In genomic region chr19:14073232-14073924, GRCh38 we compare ENCODE assay signal across 8 cellular contexts. TPM values are rescaled to one million over a fixed set of nuclear protein-coding genes. Genes with fewer than 3 reads are reported as not detected.
DNase-seq lines count a peak whose midpoint lies in the region; ATAC-seq and TF ChIP-seq lines count a peak whose summit lies in the region.

No MANE protein-coding gene starts in this region.

- peak overlapping the region; percentile 92 for H3K4me3 Mint-ChIP-seq in activated naive CD8-positive, alpha-beta T cell

- DNase-seq in HuH-7 (ENCODE audit: low spot score), result peak; percentile 67
- DNase-seq in SK-N-DZ (ENCODE audit: low spot score), result peak; percentile 60
- peak; percentile 91 for DNase-seq in Right ventricle myocardium inferior (ENCODE audit: missing footprints)
- peak; percentile 57 to 83 (median 72) for DNase-seq in ovary
- DNase-seq in tibial nerve (ENCODE audit: low spot score in 2 of 2), result peak in 1 of 2 donors; percentile 39

- H3K27me3 ChIP-seq in ovary (no peaks in the 10 kb centered on the region), tibial nerve (no peaks in the 10 kb centered on the region)

- intact Hi-C loops in Right ventricle myocardium inferior (cut with DNase I), result loop anchor here (2.0 to 10.0 kb wide), 2 partner anchors 69 to 289 kb away; no protein-coding TSS in a partner anchor
- intact Hi-C loops in ovary (cut with DNase I), result loop anchor here (5.0 to 10.0 kb wide), 4 partner anchors 64 to 799 kb away; partner anchors contain the start of gene ASF1B (in 2 of the 4)

- H3K36me3 ChIP-seq in ovary (no peaks in the 10 kb centered on the region), tibial nerve (no peaks in the 10 kb centered on the region)

- 0% methylated on average over 39 to 108 of the region's 108 CpGs for WGBS in ovary, 3 donors
- WGBS in tibial nerve, 2 donors, result 1 to 3% methylated on average over 14 to 94 of the region's 108 CpGs

- no peaks in the 10 kb centered on the region for H3K9me3 Mint-ChIP-seq in activated naive CD8-positive, alpha-beta T cell (ENCODE audit: low read depth)

- H3K36me3 Mint-ChIP-seq in activated naive CD8-positive, alpha-beta T cell, result no peaks in the 10 kb centered on the region

- no peaks in the 10 kb centered on the region for H3K9me3 ChIP-seq in ovary
- no peaks in the 10 kb centered on the region for H3K9me3 ChIP-seq in tibial nerve

- ATAC-seq in GM19324 (IDR thresholded peaks at IDR 0.05; ENCODE audit: low FRiP score, unreplicated experiment) (peak; percentile 63), Right ventricle myocardium inferior (peak; percentile 41)

- TF ChIP-seq EP300 in ovary (IDR thresholded peaks at IDR 0.05) (no peak), tibial nerve (IDR thresholded peaks at IDR 0.05) (peak in 1 of 2 donors; percentile 34)

- TF ChIP-seq CTCF in C4-2B (conservative IDR thresholded peaks at IDR 0.05) (peak; percentile 99), ovary (IDR thresholded peaks at IDR 0.05) (peak; percentile 10 to 84 (median 84)), tibial nerve (IDR thresholded peaks at IDR 0.05) (peak; percentile 30 to 99 (median 96))

- peak overlapping the region; percentile 58 for H3K4me3 ChIP-seq in ovary
- peak overlapping the region; percentile 55 to 89 (median 72) for H3K4me3 ChIP-seq in tibial nerve

- H3K27ac ChIP-seq in C4-2B (peak overlapping the region; percentile 60), ovary (peak overlapping the region in 1 of 2 donors; percentile 44), tibial nerve (peak overlapping the region; percentile 78 to 96 (median 87))

- no peak for TF ChIP-seq POLR2A in ovary (IDR thresholded peaks at IDR 0.05)
- TF ChIP-seq POLR2A in tibial nerve (IDR thresholded peaks at IDR 0.05), result peak; percentile 34 to 47

- H3K27ac Mint-ChIP-seq in activated naive CD8-positive, alpha-beta T cell, result no peak overlapping the region

- H3K4me1 ChIP-seq in ovary (ENCODE audit: insufficient read depth) (peaks cover 7% of the 10 kb centered on the region), tibial nerve (peaks cover 0 to 44% (median 20%) of the 10 kb centered on the region in 4 donors)

- H3K4me1 Mint-ChIP-seq in activated naive CD8-positive, alpha-beta T cell (ENCODE audit: low read depth), result peaks cover 16% of the 10 kb centered on the region

- no peaks in the 10 kb centered on the region for H3K27me3 Mint-ChIP-seq in activated naive CD8-positive, alpha-beta T cell

RNA-seq across cellular contexts. Expression of gene MISP3, which starts 0.8 kb away (rescaled TPM):
- 1.3 and 2.7 TPM in 2 replicates for polyA plus RNA-seq in SK-N-DZ (2014; cell fraction: cytosol; rRNA removed)
- polyA plus RNA-seq in SK-N-DZ (2014; cell fraction: nucleus; rRNA removed), result 2.3 and 3.9 TPM in 2 replicates
- total RNA-seq in Right ventricle myocardium inferior, result 7.3 TPM
- 10 to 100 TPM in 1 of 7 donors, 1 to 10 TPM in 1, under 1 TPM in 5; 0.28 to 13.9 (median 0.53) TPM for total RNA-seq in ovary
- 1 to 10 TPM in 1 of 2 donors, under 1 TPM in 1; 0.80 to 1.3 TPM for polyA plus RNA-seq in ovary
- 1 to 10 TPM; 1.8 to 7.8 (median 7.2) TPM for total RNA-seq in tibial nerve

RNA-seq across cellular contexts. Expression of gene PALM3, which starts 11.5 kb away (rescaled TPM):
- polyA plus RNA-seq in SK-N-DZ (2014; cell fraction: cytosol; rRNA removed), result 1.8 TPM in 1 of 2 replicates, not detected in the other
- polyA plus RNA-seq in SK-N-DZ (2014; cell fraction: nucleus; rRNA removed), result 0.82 and 0.93 TPM in 2 replicates
- 0.41 TPM for total RNA-seq in Right ventricle myocardium inferior
- 1 to 10 TPM in 1 of 7 donors, under 1 TPM in 4, not detected in 2; 0.17 to 2.6 (median 0.48) TPM for total RNA-seq in ovary
- under 1 TPM; 0.20 to 0.33 TPM for polyA plus RNA-seq in ovary
- 1 to 10 TPM in 1 of 4 donors, under 1 TPM in 3; 0.30 to 2.7 (median 0.53) TPM for total RNA-seq in tibial nerve

RNA-seq across cellular contexts. Expression of gene C19orf67, which starts 12.2 kb away (rescaled TPM):
- polyA plus RNA-seq in SK-N-DZ (2014; cell fraction: cytosol; rRNA removed), result not detected in 2 replicates
- 2.9 TPM in 1 of 2 replicates, not detected in the other for polyA plus RNA-seq in SK-N-DZ (2014; cell fraction: nucleus; rRNA removed)
- total RNA-seq in Right ventricle myocardium inferior, result not detected
- not detected for total RNA-seq in ovary
- under 1 TPM in 1 of 2 donors, not detected in 1; 0.08 TPM for polyA plus RNA-seq in ovary
- not detected for total RNA-seq in tibial nerve

RNA-seq across cellular contexts. Expression of gene SAMD1, which starts 17.2 kb away (rescaled TPM):
- polyA plus RNA-seq in SK-N-DZ (2014; cell fraction: cytosol; rRNA removed), result 65.0 and 85.3 TPM in 2 replicates
- polyA plus RNA-seq in SK-N-DZ (2014; cell fraction: nucleus; rRNA removed), result 72.7 and 75.8 TPM in 2 replicates
- total RNA-seq in Right ventricle myocardium inferior, result 60.2 TPM
- 10 to 100 TPM; 13.6 to 68.3 (median 41.0) TPM for total RNA-seq in ovary
- 10 to 100 TPM; 10.5 to 23.6 TPM for polyA plus RNA-seq in ovary
- total RNA-seq in tibial nerve, result 10 to 100 TPM in 3 of 4 donors, 1 to 10 TPM in 1; 5.9 to 31.4 (median 19.0) TPM

RNA-seq across cellular contexts. Expression of gene IL27RA, which starts 41.8 kb away (rescaled TPM):
- 0.37 and 1.1 TPM in 2 replicates for polyA plus RNA-seq in SK-N-DZ (2014; cell fraction: cytosol; rRNA removed)
- 0.46 and 1.4 TPM in 2 replicates for polyA plus RNA-seq in SK-N-DZ (2014; cell fraction: nucleus; rRNA removed)
- total RNA-seq in Right ventricle myocardium inferior (5.6 TPM), ovary (1 to 10 TPM in 5 of 7 donors, under 1 TPM in 2; 0.48 to 4.3 (median 1.8) TPM), tibial nerve (1 to 10 TPM; 2.4 to 3.5 (median 3.0) TPM)
- polyA plus RNA-seq in ovary, result 1 to 10 TPM; 2.1 to 2.4 TPM
